In the genomic region with DNA sequence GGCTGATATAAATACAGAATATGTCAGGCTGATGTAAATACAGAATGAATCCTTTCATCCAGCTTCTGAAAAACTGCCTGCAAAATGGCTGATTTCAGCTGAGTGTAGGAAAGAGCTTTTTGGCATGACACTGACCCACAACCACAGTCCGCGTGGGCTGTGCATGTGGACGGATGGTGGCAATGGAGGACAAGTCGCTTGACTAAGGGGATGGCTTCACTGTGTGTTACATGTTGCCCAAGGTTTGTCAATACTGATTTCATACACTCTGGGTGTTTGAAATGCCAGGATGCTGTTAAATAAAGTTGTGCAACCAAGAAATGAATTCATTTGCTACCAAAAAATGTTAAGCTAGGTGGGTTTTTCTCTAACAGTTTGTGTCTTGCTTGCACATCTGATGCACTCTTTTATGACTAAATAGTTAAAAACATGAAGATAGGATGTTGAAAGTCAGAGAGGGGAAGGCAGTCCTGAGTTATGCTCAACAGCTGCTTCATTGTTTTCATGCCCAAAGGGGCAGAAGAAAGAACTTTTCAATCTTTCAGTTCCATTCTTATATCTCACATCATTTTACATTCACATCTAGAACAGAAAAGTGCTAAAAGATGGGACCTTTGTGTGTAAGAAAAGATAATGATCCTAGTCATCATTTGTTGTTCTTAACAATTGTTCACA, we compare ENCODE assay signal across 25 cellular contexts. TPM values are rescaled to one million over a fixed set of nuclear protein-coding genes. Genes with fewer than 3 reads are reported as not detected.
"Had no signal": no experiment of that assay in that cellular context is flagged by ENCODE, and none has a peak within 500 bp of the region (broad histone marks: within the 10 kb centered on the region; RNA-seq: fewer than 3 reads in every experiment).

No MANE protein-coding gene starts in this region.

- H3K9me3 Mint-ChIP-seq: activated naive CD4-positive, alpha-beta T cell treated with anti-CD3 and anti-CD28 coated beads for 36 hours; activated naive CD8-positive, alpha-beta T cell treated with anti-CD3 and anti-CD28 coated beads, Interleukin-2, amount 10 ng/mL, durations not matched to agents 7 days and 5 days; activated T-cell treated with anti-CD3 and anti-CD28 coated beads, Interleukin-2, amount 50 U/mL, for 4 hours; T-helper 1 cell treated with Interleukin-12 subunit alpha and Interleukin-12 subunit beta and Interleukin-4 antibody, amounts not matched to agents 30 μg/mL and 1 μg/mL, for 36 hours; WTC11 had no signal

- H3K4me3 ChIP-seq: coronary artery, esophagus muscularis mucosa, gastroesophageal sphincter, prostate gland, upper lobe of left lung had no signal

- H3K27ac Mint-ChIP-seq: activated naive CD4-positive, alpha-beta T cell treated with anti-CD3 and anti-CD28 coated beads for 36 hours; activated naive CD8-positive, alpha-beta T cell treated with anti-CD3 and anti-CD28 coated beads, Interleukin-2, amount 10 ng/mL, durations not matched to agents 7 days and 5 days; T-helper 1 cell treated with Interleukin-12 subunit alpha and Interleukin-12 subunit beta and Interleukin-4 antibody, amounts not matched to agents 30 μg/mL and 1 μg/mL, for 36 hours; WTC11 had no signal

- H3K4me1 ChIP-seq: prostate gland, upper lobe of left lung had no signal

- H3K27ac ChIP-seq: coronary artery, esophagus muscularis mucosa, gastroesophageal sphincter, prostate gland, upper lobe of left lung had no signal

- FAIRE-seq: bronchial epithelial cell, islet of Langerhans had no signal

- H3K36me3 Mint-ChIP-seq: activated naive CD8-positive, alpha-beta T cell treated with anti-CD3 and anti-CD28 coated beads, Interleukin-2, amount 10 ng/mL, durations not matched to agents 7 days and 5 days; WTC11 had no signal

- H3K27me3 ChIP-seq: esophagus muscularis mucosa, gastroesophageal sphincter, upper lobe of left lung had no signal

- H3K4me3 Mint-ChIP-seq: activated naive CD4-positive, alpha-beta T cell treated with anti-CD3 and anti-CD28 coated beads for 36 hours; activated naive CD8-positive, alpha-beta T cell treated with anti-CD3 and anti-CD28 coated beads, Interleukin-2, amount 10 ng/mL, durations not matched to agents 7 days and 5 days; activated T-cell treated with anti-CD3 and anti-CD28 coated beads, Interleukin-2, amount 50 U/mL, for 4 hours; T-helper 1 cell treated with Interleukin-12 subunit alpha and Interleukin-12 subunit beta and Interleukin-4 antibody, amounts not matched to agents 30 μg/mL and 1 μg/mL, for 36 hours; WTC11 had no signal

- DNase-seq: activated CD4-positive, alpha-beta T cell treated with anti-CD3 and anti-CD28 coated beads, Interleukin-2, amount 50 U/mL, for 4 hours; activated CD8-positive, alpha-beta memory T cell treated with anti-CD3 and anti-CD28 coated beads, Interleukin-2, amount 50 U/mL, for 48 hours; activated effector memory CD4-positive, alpha-beta T cell treated with Interleukin-2 at 50 U/mL for 16 hours; activated naive CD4-positive, alpha-beta T cell treated with anti-CD3 and anti-CD28 coated beads for 36 hours; activated naive CD8-positive, alpha-beta T cell treated with anti-CD3 and anti-CD28 coated beads, Interleukin-2, amount 10 ng/mL, durations not matched to agents 7 days and 5 days; activated T-cell treated with anti-CD3 and anti-CD28 coated beads, Interleukin-2, amount 50 U/mL, for 4 hours; amygdala; cerebellar nuclear complex; head of caudate nucleus; hypothalamus; stimulated activated CD4-positive, alpha-beta T cell treated with anti-CD3 and anti-CD28 coated beads, Interleukin-12 subunit alpha, Interleukin-12 subunit beta, amount 100 ng/mL, for 4 hours; stimulated activated CD4-positive, alpha-beta T cell treated with anti-CD3 and anti-CD28 coated beads, Interleukin-4, amount 100 ng/mL, for 4 hours; stimulated activated naive CD8-positive, alpha-beta T cell treated with anti-CD3 and anti-CD28 coated beads, Interleukin-15, Interleukin-2, amounts not matched to agents 100 U/mL and 50 U/mL, for 24 hours; T1000; upper lobe of left lung had no signal

- H3K4me1 Mint-ChIP-seq: activated naive CD8-positive, alpha-beta T cell treated with anti-CD3 and anti-CD28 coated beads, Interleukin-2, amount 10 ng/mL, durations not matched to agents 7 days and 5 days had no signal

- ATAC-seq: activated T-cell treated with anti-CD3 and anti-CD28 coated beads, Interleukin-2, amount 50 U/mL, for 4 hours; gastroesophageal sphincter; stimulated activated naive CD8-positive, alpha-beta T cell treated with anti-CD3 and anti-CD28 coated beads, Interleukin-15, Interleukin-2, amounts not matched to agents 100 U/mL and 50 U/mL, for 24 hours; WTC11 had no signal

- H3K9me3 ChIP-seq: esophagus muscularis mucosa, gastroesophageal sphincter, prostate gland, upper lobe of left lung had no signal

- H3K36me3 ChIP-seq: prostate gland, upper lobe of left lung had no signal

RNA-seq across cellular contexts. Expression of a gene that starts 36.5 kb away (rescaled TPM):
- total RNA-seq: activated CD8-positive, alpha-beta memory T cell treated with anti-CD3 and anti-CD28 coated beads for 36 hours; activated naive CD4-positive, alpha-beta T cell treated with anti-CD3 and anti-CD28 coated beads for 36 hours; activated naive CD8-positive, alpha-beta T cell treated with anti-CD3 and anti-CD28 coated beads, Interleukin-2, amount 10 ng/mL, durations not matched to agents 7 days and 5 days; activated T-cell treated with anti-CD3 and anti-CD28 coated beads, Interleukin-2, amount 50 U/mL, for 4 hours; bronchial epithelial cell; prostate gland had no signal
- polyA plus RNA-seq: liver had no signal
